In genomic region chr2:25521665-25522387, GRCh38 we compare ENCODE assay signal across 8 cellular contexts.
A peak's percentile ranks its signal among the peaks of the same experiment; 100 is the strongest.
DNase-seq lines count a peak whose midpoint lies in the region; ATAC-seq and TF ChIP-seq lines count a peak whose summit lies in the region.

No MANE protein-coding gene starts in this region.

- H3K4me1 ChIP-seq in HEK293 (ENCODE audit: control insufficient read depth, insufficient read depth, low read length) (peaks cover 2% of the 10 kb centered on the region; the same call in 1 of the 2 replicates), mucosa of descending colon (ENCODE audit: low read depth) (no peaks in the 10 kb centered on the region), transverse colon (peaks cover 3 to 11% (median 8%) of the 10 kb centered on the region in 4 donors)

- no peaks in the 10 kb centered on the region; a peak in 1 of 3 replicates for H3K36me3 ChIP-seq in HEK293 (ENCODE audit: control insufficient read depth in 2 of 2, insufficient read depth in 1 of 2, low read length in 2 of 2)
- H3K36me3 ChIP-seq in mucosa of descending colon (ENCODE audit: low read depth), result no peaks in the 10 kb centered on the region
- H3K36me3 ChIP-seq in transverse colon, result no peaks in the 10 kb centered on the region

- in situ Hi-C loops in transverse colon (cut with MboI; ENCODE audit: low pct_ligation_motif_present in 1 of 4, low pct_unique_long_range_greater_than_20kb in 1 of 4, low sequenced_read_pairs in 3 of 4), result loop anchor here in 2 of 4 donors (25.0 kb wide), 1 partner anchor 160 kb away; no protein-coding TSS in a partner anchor

- H3K9me3 ChIP-seq in HEK293 (ENCODE audit: control insufficient read depth, insufficient read depth, low read depth, low read length), result no peaks in the 10 kb centered on the region
- H3K9me3 ChIP-seq in mucosa of descending colon, result no peaks in the 10 kb centered on the region
- H3K9me3 ChIP-seq in transverse colon, result no peaks in the 10 kb centered on the region

- no peaks in the 10 kb centered on the region for H3K27me3 ChIP-seq in transverse colon

- peak; percentile 95 for ATAC-seq in mucosa of descending colon

- peak; percentile 20 for DNase-seq in stimulated activated CD4-positive, alpha-beta T cell treated with anti-CD3 and anti-CD28 coated beads, Interleukin-15, amount 100 ng/mL, for 24 hours
- no peak for DNase-seq in stimulated activated CD4-positive, alpha-beta T cell treated with anti-CD3 and anti-CD28 coated beads, Interleukin-4, amount 100 ng/mL, for 1 hour
- peak; percentile 3 for DNase-seq in NCI-H128 (lab: John Stamatoyannopoulos, UW; ENCODE audit: unreplicated experiment)
- peak; percentile 64 for DNase-seq in SKM-1 (lab: John Stamatoyannopoulos, UW; ENCODE audit: unreplicated experiment)
- DNase-seq in effector CD4-positive, alpha-beta T cell, result peak; percentile 27
- peak in 1 of 3 donors; percentile 74 for DNase-seq in mucosa of descending colon
- no peak for DNase-seq in transverse colon

- no peak for TF ChIP-seq POLR2A in transverse colon (IDR thresholded peaks at IDR 0.05)

- intact Hi-C loops in mucosa of descending colon (cut with DNase I, micrococcal nuclease) (loop anchor here in 1 of 2 donors (10.0 kb wide), 1 partner anchor 157 kb away; no protein-coding TSS in a partner anchor), transverse colon (cut with DNase I; ENCODE audit: low total_unique reads) (loop anchor here (10.0 kb wide), 1 partner anchor 157 kb away; no protein-coding TSS in a partner anchor)

- no peak overlapping the region for H3K4me3 ChIP-seq in HEK293 (ENCODE audit: low read depth, low read length)
- no peak overlapping the region for H3K4me3 ChIP-seq in mucosa of descending colon
- H3K4me3 ChIP-seq in transverse colon, result peak overlapping the region in 3 of 4 donors; percentile 12 to 34 (median 24)

- CTCF ChIA-PET in HEK293 (lab: Yijun Ruan, JAX), result interaction anchor here (0.7 to 0.8 kb wide), 2 partner anchors 14 to 163 kb away, joined by 3 to 4 read pairs; no protein-coding TSS in a partner anchor

- 0 out of 2 replicates have a peak, but pooled peaks have one; percentile 43 for TF ChIP-seq CTCF in HEK293 (tag by site-specific recombination; IDR thresholded peaks at IDR 0.05)
- peak; percentile 57 for TF ChIP-seq CTCF in mucosa of descending colon (IDR thresholded peaks at IDR 0.05)
- TF ChIP-seq CTCF in transverse colon (IDR thresholded peaks at IDR 0.05), result peak; percentile 78 to 94 (median 83)

- WGBS in transverse colon (ENCODE audit: low coverage in 1 of 2), 2 donors, result 35 to 38% methylated on average over 9 to 10 of the region's 10 CpGs

- TF ChIP-seq EP300 in transverse colon (IDR thresholded peaks at IDR 0.05; ENCODE audit: low read depth), result no peak

- H3K27ac ChIP-seq in HEK293 (ENCODE audit: extremely low read depth, low read depth, low read length) (no peak overlapping the region), transverse colon (peak overlapping the region in 2 of 4 donors; percentile 1 to 24)

- POLR2A ChIA-PET in HEK293 (lab: Yijun Ruan, JAX), result no interaction called here

TF ChIP-seq in HEK293, 187 proteins besides CTCF, POLR2A, EP300 and RAD21 (continues in another document):
- TF ChIP-seq ZNF248 (tag by site-specific recombination; IDR thresholded peaks at IDR 0.05), result no peak
- no peak for TF ChIP-seq ZNF404 (tag by site-specific recombination; IDR thresholded peaks at IDR 0.05)
- no peak for TF ChIP-seq ZNF768 (tag by site-specific recombination; IDR thresholded peaks at IDR 0.05)
- TF ChIP-seq ZNF324 (tag by site-specific recombination; IDR thresholded peaks at IDR 0.05), result no peak
- TF ChIP-seq, protein P1, sequence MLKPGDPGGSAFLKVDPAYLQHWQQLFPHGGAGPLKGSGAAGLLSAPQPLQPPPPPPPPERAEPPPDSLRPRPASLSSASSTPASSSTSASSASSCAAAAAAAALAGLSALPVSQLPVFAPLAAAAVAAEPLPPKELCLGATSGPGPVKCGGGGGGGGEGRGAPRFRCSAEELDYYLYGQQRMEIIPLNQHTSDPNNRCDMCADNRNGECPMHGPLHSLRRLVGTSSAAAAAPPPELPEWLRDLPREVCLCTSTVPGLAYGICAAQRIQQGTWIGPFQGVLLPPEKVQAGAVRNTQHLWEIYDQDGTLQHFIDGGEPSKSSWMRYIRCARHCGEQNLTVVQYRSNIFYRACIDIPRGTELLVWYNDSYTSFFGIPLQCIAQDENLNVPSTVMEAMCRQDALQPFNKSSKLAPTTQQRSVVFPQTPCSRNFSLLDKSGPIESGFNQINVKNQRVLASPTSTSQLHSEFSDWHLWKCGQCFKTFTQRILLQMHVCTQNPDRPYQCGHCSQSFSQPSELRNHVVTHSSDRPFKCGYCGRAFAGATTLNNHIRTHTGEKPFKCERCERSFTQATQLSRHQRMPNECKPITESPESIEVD (tag by site-specific recombination; IDR thresholded peaks at IDR 0.05), result peak; percentile 61; the same call in 1 of the 2 replicates
- no peak for TF ChIP-seq PRDM1 (tag by site-specific recombination; IDR thresholded peaks at IDR 0.05)
- peak; percentile 63; the same call in 1 of the 2 replicates for TF ChIP-seq GLIS1 (tag by site-specific recombination; IDR thresholded peaks at IDR 0.05)
- no peak for TF ChIP-seq ZBTB17 (tag by site-specific recombination; IDR thresholded peaks at IDR 0.05)
- no peak for TF ChIP-seq ZBTB26 (tag by site-specific recombination; optimal IDR thresholded peaks at IDR 0.05)
- TF ChIP-seq, protein P2, sequence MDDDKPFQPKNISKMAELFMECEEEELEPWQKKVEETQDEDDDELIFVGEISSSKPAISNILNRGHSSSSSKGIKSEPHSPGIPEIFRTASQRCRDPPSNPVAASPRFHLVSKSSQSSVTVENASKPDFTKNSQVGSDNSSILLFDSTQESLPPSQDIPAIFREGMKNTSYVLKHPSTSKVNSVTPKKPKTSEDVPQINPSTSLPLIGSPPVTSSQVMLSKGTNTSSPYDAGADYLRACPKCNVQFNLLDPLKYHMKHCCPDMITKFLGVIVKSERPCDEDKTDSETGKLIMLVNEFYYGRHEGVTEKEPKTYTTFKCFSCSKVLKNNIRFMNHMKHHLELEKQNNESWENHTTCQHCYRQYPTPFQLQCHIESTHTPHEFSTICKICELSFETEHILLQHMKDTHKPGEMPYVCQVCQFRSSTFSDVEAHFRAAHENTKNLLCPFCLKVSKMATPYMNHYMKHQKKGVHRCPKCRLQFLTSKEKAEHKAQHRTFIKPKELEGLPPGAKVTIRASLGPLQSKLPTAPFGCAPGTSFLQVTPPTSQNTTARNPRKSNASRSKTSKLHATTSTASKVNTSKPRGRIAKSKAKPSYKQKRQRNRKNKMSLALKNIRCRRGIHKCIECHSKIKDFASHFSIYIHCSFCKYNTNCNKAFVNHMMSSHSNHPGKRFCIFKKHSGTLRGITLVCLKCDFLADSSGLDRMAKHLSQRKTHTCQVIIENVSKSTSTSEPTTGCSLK (tag by site-specific recombination; IDR thresholded peaks at IDR 0.05), result no peak
- no peak for TF ChIP-seq ZNF169 (tag by site-specific recombination; IDR thresholded peaks at IDR 0.05)
- TF ChIP-seq ZNF571 (tag by site-specific recombination; IDR thresholded peaks at IDR 0.05), result no peak
- peak; percentile 89 for TF ChIP-seq ZNF654 (tag by site-specific recombination; IDR thresholded peaks at IDR 0.05; ENCODE audit: low read depth)
- TF ChIP-seq ZBTB21 (tag by site-specific recombination; IDR thresholded peaks at IDR 0.05), result no peak
- TF ChIP-seq ZNF776 (tag by site-specific recombination; IDR thresholded peaks at IDR 0.05; ENCODE audit: borderline replicate concordance), result no peak
- no peak for TF ChIP-seq ZNF76 (tag by site-specific recombination; IDR thresholded peaks at IDR 0.05; ENCODE audit: borderline replicate concordance, low read depth)
- no peak for TF ChIP-seq ZNF155 (tag by site-specific recombination; IDR thresholded peaks at IDR 0.05)
- TF ChIP-seq, protein P3, sequence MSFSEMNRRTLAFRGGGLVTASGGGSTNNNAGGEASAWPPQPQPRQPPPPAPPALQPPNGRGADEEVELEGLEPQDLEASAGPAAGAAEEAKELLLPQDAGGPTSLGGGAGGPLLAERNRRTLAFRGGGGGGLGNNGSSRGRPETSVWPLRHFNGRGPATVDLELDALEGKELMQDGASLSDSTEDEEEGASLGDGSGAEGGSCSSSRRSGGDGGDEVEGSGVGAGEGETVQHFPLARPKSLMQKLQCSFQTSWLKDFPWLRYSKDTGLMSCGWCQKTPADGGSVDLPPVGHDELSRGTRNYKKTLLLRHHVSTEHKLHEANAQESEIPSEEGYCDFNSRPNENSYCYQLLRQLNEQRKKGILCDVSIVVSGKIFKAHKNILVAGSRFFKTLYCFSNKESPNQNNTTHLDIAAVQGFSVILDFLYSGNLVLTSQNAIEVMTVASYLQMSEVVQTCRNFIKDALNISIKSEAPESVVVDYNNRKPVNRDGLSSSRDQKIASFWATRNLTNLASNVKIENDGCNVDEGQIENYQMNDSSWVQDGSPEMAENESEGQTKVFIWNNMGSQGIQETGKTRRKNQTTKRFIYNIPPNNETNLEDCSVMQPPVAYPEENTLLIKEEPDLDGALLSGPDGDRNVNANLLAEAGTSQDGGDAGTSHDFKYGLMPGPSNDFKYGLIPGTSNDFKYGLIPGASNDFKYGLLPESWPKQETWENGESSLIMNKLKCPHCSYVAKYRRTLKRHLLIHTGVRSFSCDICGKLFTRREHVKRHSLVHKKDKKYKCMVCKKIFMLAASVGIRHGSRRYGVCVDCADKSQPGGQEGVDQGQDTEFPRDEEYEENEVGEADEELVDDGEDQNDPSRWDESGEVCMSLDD (tag by site-specific recombination; IDR thresholded peaks at IDR 0.05), result no peak
- TF ChIP-seq ZNF843 (tag by site-specific recombination; IDR thresholded peaks at IDR 0.05), result no peak
- TF ChIP-seq ZNF48 (tag by site-specific recombination; IDR thresholded peaks at IDR 0.05), result no peak
- no peak for TF ChIP-seq ZNF621 (tag by site-specific recombination; IDR thresholded peaks at IDR 0.05)
- no peak for TF ChIP-seq ZSCAN16 (tag by site-specific recombination; IDR thresholded peaks at IDR 0.05)
- no peak for TF ChIP-seq ZNF510 (tag by site-specific recombination; IDR thresholded peaks at IDR 0.05; ENCODE audit: insufficient replicate concordance)
- no peak for TF ChIP-seq ZNF114 (tag by site-specific recombination; IDR thresholded peaks at IDR 0.05)
- no peak for TF ChIP-seq ZNF239 (tag by site-specific recombination; IDR thresholded peaks at IDR 0.05)

Comparison
In these comparisons a context has a peak if more than half of its experiments do, and no peak if none do; other contexts are left out.
1. DNase-seq: peak in stimulated activated CD4-positive, alpha-beta T cell treated with anti-CD3 and anti-CD28 coated beads, Interleukin-15, amount 100 ng/mL, for 24 hours (single experiment), NCI-H128 (single experiment), SKM-1 (single experiment) and effector CD4-positive, alpha-beta T cell (single experiment); none in stimulated activated CD4-positive, alpha-beta T cell treated with anti-CD3 and anti-CD28 coated beads, Interleukin-4, amount 100 ng/mL, for 1 hour (single experiment) and transverse colon (single experiment).
2. H3K4me3 ChIP-seq: peak in transverse colon (3 of 4); none in HEK293 (single experiment) and mucosa of descending colon (single experiment).
3. Peak in every context shown above with its lines, with median percentiles within 50 percentile points of each other: CTCF ChIP-seq.